2 cellular contexts compared by ENCODE assay signal in the genomic region with DNA sequence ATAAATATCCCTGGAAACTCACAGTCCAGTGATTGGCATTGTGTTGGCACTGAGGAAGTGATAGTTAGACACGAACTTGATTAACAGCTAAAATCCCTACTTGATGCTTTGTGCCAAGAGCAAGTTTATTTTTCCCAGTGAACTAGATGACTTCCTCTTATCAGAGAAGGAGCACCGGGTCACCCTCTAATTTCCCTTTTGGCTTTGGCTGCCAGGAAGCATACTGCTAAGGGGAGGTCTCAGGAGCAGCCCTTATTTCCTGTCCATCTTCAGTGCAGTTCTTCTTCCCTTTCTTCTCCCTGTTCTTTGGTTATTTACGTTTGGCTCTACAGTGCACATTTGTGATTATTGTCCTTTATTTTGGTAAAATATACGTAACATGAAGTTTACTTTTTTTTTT.
A peak's percentile ranks its signal among the peaks of the same experiment; 100 is the strongest.
TF ChIP-seq lines count a peak whose summit lies in the region.

No MANE protein-coding gene starts in this region.

TF ChIP-seq in liver, 16 proteins besides CTCF, POLR2A, EP300 and RAD21 (continued from another document):
- TF ChIP-seq, protein P1, sequence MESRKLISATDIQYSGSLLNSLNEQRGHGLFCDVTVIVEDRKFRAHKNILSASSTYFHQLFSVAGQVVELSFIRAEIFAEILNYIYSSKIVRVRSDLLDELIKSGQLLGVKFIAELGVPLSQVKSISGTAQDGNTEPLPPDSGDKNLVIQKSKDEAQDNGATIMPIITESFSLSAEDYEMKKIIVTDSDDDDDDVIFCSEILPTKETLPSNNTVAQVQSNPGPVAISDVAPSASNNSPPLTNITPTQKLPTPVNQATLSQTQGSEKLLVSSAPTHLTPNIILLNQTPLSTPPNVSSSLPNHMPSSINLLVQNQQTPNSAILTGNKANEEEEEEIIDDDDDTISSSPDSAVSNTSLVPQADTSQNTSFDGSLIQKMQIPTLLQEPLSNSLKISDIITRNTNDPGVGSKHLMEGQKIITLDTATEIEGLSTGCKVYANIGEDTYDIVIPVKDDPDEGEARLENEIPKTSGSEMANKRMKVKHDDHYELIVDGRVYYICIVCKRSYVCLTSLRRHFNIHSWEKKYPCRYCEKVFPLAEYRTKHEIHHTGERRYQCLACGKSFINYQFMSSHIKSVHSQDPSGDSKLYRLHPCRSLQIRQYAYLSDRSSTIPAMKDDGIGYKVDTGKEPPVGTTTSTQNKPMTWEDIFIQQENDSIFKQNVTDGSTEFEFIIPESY (IDR thresholded peaks at IDR 0.05), result no peak
- TF ChIP-seq NR2F2 (IDR thresholded peaks at IDR 0.05), result peak; percentile 97
- TF ChIP-seq RXRA (IDR thresholded peaks at IDR 0.05), result no peak
- no peak for TF ChIP-seq FOXA2 (IDR thresholded peaks at IDR 0.05)
- no peak for TF ChIP-seq HNF4A (conservative IDR thresholded peaks at IDR 0.05)
- no peak for TF ChIP-seq YY1 (IDR thresholded peaks at IDR 0.05)
- TF ChIP-seq HNF4G (IDR thresholded peaks at IDR 0.05), result no peak

TF ChIP-seq in HepG2, 621 proteins besides CTCF, POLR2A, EP300 and RAD21 (continued from another document):
- TF ChIP-seq REXO4 (CRISPR knock-in tag; IDR thresholded peaks at IDR 0.05; ENCODE audit: borderline replicate concordance) (no peak), ZFP36 (IDR thresholded peaks at IDR 0.05; ENCODE audit: borderline replicate concordance, low read depth, low read length, partially characterized antibody) (no peak), ETV5 (CRISPR knock-in tag; IDR thresholded peaks at IDR 0.05; ENCODE audit: borderline replicate concordance) (no peak), MAFG (CRISPR knock-in tag; IDR thresholded peaks at IDR 0.05) (no peak)
- TF ChIP-seq, protein P2, sequence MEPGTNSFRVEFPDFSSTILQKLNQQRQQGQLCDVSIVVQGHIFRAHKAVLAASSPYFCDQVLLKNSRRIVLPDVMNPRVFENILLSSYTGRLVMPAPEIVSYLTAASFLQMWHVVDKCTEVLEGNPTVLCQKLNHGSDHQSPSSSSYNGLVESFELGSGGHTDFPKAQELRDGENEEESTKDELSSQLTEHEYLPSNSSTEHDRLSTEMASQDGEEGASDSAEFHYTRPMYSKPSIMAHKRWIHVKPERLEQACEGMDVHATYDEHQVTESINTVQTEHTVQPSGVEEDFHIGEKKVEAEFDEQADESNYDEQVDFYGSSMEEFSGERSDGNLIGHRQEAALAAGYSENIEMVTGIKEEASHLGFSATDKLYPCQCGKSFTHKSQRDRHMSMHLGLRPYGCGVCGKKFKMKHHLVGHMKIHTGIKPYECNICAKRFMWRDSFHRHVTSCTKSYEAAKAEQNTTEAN (CRISPR knock-in tag; conservative IDR thresholded peaks at IDR 0.05), result no peak
- TF ChIP-seq, protein P3, sequence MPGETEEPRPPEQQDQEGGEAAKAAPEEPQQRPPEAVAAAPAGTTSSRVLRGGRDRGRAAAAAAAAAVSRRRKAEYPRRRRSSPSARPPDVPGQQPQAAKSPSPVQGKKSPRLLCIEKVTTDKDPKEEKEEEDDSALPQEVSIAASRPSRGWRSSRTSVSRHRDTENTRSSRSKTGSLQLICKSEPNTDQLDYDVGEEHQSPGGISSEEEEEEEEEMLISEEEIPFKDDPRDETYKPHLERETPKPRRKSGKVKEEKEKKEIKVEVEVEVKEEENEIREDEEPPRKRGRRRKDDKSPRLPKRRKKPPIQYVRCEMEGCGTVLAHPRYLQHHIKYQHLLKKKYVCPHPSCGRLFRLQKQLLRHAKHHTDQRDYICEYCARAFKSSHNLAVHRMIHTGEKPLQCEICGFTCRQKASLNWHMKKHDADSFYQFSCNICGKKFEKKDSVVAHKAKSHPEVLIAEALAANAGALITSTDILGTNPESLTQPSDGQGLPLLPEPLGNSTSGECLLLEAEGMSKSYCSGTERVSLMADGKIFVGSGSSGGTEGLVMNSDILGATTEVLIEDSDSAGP (CRISPR knock-in tag; IDR thresholded peaks at IDR 0.05; ENCODE audit: borderline replicate concordance), result no peak
- TF ChIP-seq, protein P4, sequence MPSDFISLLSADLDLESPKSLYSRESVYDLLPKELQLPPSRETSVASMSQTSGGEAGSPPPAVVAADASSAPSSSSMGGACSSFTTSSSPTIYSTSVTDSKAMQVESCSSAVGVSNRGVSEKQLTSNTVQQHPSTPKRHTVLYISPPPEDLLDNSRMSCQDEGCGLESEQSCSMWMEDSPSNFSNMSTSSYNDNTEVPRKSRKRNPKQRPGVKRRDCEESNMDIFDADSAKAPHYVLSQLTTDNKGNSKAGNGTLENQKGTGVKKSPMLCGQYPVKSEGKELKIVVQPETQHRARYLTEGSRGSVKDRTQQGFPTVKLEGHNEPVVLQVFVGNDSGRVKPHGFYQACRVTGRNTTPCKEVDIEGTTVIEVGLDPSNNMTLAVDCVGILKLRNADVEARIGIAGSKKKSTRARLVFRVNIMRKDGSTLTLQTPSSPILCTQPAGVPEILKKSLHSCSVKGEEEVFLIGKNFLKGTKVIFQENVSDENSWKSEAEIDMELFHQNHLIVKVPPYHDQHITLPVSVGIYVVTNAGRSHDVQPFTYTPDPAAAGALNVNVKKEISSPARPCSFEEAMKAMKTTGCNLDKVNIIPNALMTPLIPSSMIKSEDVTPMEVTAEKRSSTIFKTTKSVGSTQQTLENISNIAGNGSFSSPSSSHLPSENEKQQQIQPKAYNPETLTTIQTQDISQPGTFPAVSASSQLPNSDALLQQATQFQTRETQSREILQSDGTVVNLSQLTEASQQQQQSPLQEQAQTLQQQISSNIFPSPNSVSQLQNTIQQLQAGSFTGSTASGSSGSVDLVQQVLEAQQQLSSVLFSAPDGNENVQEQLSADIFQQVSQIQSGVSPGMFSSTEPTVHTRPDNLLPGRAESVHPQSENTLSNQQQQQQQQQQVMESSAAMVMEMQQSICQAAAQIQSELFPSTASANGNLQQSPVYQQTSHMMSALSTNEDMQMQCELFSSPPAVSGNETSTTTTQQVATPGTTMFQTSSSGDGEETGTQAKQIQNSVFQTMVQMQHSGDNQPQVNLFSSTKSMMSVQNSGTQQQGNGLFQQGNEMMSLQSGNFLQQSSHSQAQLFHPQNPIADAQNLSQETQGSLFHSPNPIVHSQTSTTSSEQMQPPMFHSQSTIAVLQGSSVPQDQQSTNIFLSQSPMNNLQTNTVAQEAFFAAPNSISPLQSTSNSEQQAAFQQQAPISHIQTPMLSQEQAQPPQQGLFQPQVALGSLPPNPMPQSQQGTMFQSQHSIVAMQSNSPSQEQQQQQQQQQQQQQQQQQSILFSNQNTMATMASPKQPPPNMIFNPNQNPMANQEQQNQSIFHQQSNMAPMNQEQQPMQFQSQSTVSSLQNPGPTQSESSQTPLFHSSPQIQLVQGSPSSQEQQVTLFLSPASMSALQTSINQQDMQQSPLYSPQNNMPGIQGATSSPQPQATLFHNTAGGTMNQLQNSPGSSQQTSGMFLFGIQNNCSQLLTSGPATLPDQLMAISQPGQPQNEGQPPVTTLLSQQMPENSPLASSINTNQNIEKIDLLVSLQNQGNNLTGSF (CRISPR knock-in tag; IDR thresholded peaks at IDR 0.05), result no peak
